ENCODE assay signal across 7 cellular contexts in the genomic region with DNA sequence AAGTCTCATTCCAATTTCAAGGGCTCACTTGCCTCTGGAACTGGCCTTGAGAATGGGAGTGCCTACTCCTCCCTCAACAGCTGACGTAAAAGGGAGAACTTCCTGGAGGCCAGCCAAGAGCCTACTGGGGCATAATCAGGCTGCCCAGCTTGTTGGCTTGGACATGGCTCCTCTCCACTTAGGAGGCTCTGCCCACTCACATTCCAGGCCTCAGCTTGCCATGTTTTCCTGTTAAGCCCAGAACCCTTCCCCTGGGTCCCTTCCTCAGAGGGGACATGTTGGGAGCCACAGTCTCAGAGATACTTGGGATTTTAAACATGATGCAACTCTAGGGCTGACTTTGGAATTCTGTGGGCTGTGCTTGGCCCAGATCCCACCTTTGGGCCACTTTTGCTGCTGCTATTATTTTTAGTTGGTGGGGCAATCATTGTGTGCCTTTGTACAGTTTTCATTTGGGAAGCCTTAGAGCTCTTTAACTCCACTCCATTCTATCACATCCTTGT. TPM values are rescaled to one million over a fixed set of nuclear protein-coding genes. Genes with fewer than 3 reads are reported as not detected.
DNase-seq lines count a peak whose midpoint lies in the region; ATAC-seq, FAIRE-seq and TF ChIP-seq lines count a peak whose summit lies in the region.

No MANE protein-coding gene starts in this region.

- TF ChIP-seq CTCF in brain (conservative IDR thresholded peaks at IDR 0.05): no peak
- no peak for TF ChIP-seq CTCF in keratinocyte (optimal IDR thresholded peaks at IDR 0.05 in 1 of 3, IDR thresholded peaks at IDR 0.05 in 1 of 3, conservative IDR thresholded peaks at IDR 0.05 in 1 of 3; ENCODE audit: extremely low read depth in 1 of 3, insufficient read depth in 2 of 3, low read length in 3 of 3)
- TF ChIP-seq CTCF in transverse colon (IDR thresholded peaks at IDR 0.05): no peak

- no peak overlapping the region for H2AFZ ChIP-seq in keratinocyte (ENCODE audit: control insufficient read depth, low read length)

- H3K36me3 Mint-ChIP-seq in brain: no peaks in the 10 kb centered on the region

- no peak for TF ChIP-seq EP300 in transverse colon (IDR thresholded peaks at IDR 0.05; ENCODE audit: low read depth)

- no peak for FAIRE-seq in keratinocyte (lab: Jason Lieb, UNC)

- no peaks in the 10 kb centered on the region for H3K27me3 ChIP-seq in keratinocyte (ENCODE audit: control insufficient read depth, extremely low read depth, insufficient read depth, low read length)
- no peaks in the 10 kb centered on the region for H3K27me3 ChIP-seq in transverse colon

- in situ Hi-C loops in transverse colon (cut with MboI; ENCODE audit: low pct_ligation_motif_present in 1 of 4, low pct_unique_long_range_greater_than_20kb in 1 of 4, low sequenced_read_pairs in 3 of 4): no loop called here

- H3K4me3 Mint-ChIP-seq in brain: peak overlapping the region in 4 of 5 experiments; percentile 10 to 62 (median 19)

- no peak for ATAC-seq in HG02884 (IDR thresholded peaks at IDR 0.05; ENCODE audit: unreplicated experiment)

- dilution Hi-C loops in keratinocyte (cut with MboI; ENCODE audit: extremely low pct_ligation_motif_present, low sequenced_read_pairs): no loop called here

- peaks cover 64% of the 10 kb centered on the region for H3K4me1 Mint-ChIP-seq in brain

- H3K4me3 ChIP-seq in keratinocyte (ENCODE audit: control insufficient read depth in 2 of 3, extremely low read depth in 1 of 3, insufficient read depth in 2 of 3, low read depth in 1 of 3, low read length in 3 of 3) (no peak overlapping the region), transverse colon (no peak overlapping the region)

- DNase-seq in LHCN-M2 (ENCODE audit: low read depth) (peak; percentile 76), keratinocyte (ENCODE audit: low read depth, low spot score) (peak; percentile 46), transverse colon (peak; percentile 91), GDM1 (lab: John Stamatoyannopoulos, UW) (no peak), NCI-H1694 treated with DMSO at 0.1 percent for 48 hours (lab: John Stamatoyannopoulos, UW) (no peak)

- H3K4me2 ChIP-seq in keratinocyte (ENCODE audit: control insufficient read depth, extremely low read depth, insufficient read depth, low read depth, low read length): peak overlapping the region; percentile 24

- no peaks in the 10 kb centered on the region for H3K9me1 ChIP-seq in keratinocyte (ENCODE audit: control insufficient read depth, extremely low read depth, insufficient read depth, low read length)

- H4K20me1 ChIP-seq in keratinocyte (ENCODE audit: control insufficient read depth, extremely low read depth, insufficient read depth, low read length): no peaks in the 10 kb centered on the region

- 19% methylated on average over 1 of the region's 1 CpG; no CpG with 5 or more reads in 1 of the 2 donors for WGBS in transverse colon (ENCODE audit: low coverage in 1 of 2), 2 donors

- peak overlapping the region in 3 of 5 experiments; percentile 52 to 82 (median 71) for H3K27ac Mint-ChIP-seq in brain

- H3K9ac ChIP-seq in keratinocyte (ENCODE audit: control insufficient read depth, extremely low read depth, insufficient read depth, low read length): no peak overlapping the region

- peaks cover 0 to 2% (median 0%) of the 10 kb centered on the region in 5 experiments for H3K9me3 Mint-ChIP-seq in brain

- no peak for TF ChIP-seq POLR2A in transverse colon (IDR thresholded peaks at IDR 0.05)

- H3K79me2 ChIP-seq in keratinocyte (ENCODE audit: control insufficient read depth, insufficient read depth, low read length): no peaks in the 10 kb centered on the region

- H3K36me3 ChIP-seq in keratinocyte (ENCODE audit: control insufficient read depth in 2 of 2, extremely low read depth in 1 of 2, insufficient read depth in 2 of 2, low read length in 2 of 2) (no peaks in the 10 kb centered on the region), transverse colon (no peaks in the 10 kb centered on the region)

- H3K4me1 ChIP-seq in keratinocyte (ENCODE audit: control insufficient read depth, extremely low read depth, insufficient read depth, low read length): peaks cover 34% of the 10 kb centered on the region
- peaks cover 8 to 27% (median 16%) of the 10 kb centered on the region in 4 donors for H3K4me1 ChIP-seq in transverse colon

- H3K9me3 ChIP-seq in keratinocyte (ENCODE audit: control insufficient read depth, low read depth, low read length) (no peaks in the 10 kb centered on the region), transverse colon (no peaks in the 10 kb centered on the region)

- no peak overlapping the region for H3K27ac ChIP-seq in keratinocyte (ENCODE audit: control insufficient read depth, insufficient read depth, low read length)
- H3K27ac ChIP-seq in transverse colon: peak overlapping the region; percentile 59 to 80 (median 72)

- intact Hi-C loops in transverse colon (cut with DNase I; ENCODE audit: low total_unique reads): no loop called here

- H3K27me3 Mint-ChIP-seq in brain: peaks cover 41% of the 10 kb centered on the region

RNA-seq across cellular contexts. Expression of gene ADTRP, which starts 31.5 kb away (rescaled TPM):
- total RNA-seq in LHCN-M2 (2014; rRNA removed): 0.64 and 2.2 TPM in 2 replicates
- polyA plus RNA-seq in LHCN-M2 (2012): 1.9 TPM
- 0.37 TPM for polyA plus RNA-seq in brain (ENCODE audit: insufficient read depth, low read depth, low replicate concordance)
- 12.7 to 43.5 TPM (median 16.7 TPM) in 3 replicates for polyA plus RNA-seq in keratinocyte
- polyA plus RNA-seq in keratinocyte (2011; ENCODE audit: low read depth): 38.0 TPM
- 16.9 and 33.9 TPM in 2 replicates for polyA plus RNA-seq in keratinocyte (2011; cell fraction: cytosol; rRNA removed)
- polyA plus RNA-seq in keratinocyte (2011; cell fraction: nucleus; rRNA removed): 45.0 and 46.5 TPM in 2 replicates
- 6.5 and 42.5 TPM in 2 replicates for polyA plus RNA-seq in keratinocyte (2012; ENCODE audit: low replicate concordance)
- polyA minus RNA-seq in keratinocyte: 5.6 to 46.4 TPM (median 21.4 TPM) in 3 replicates
- polyA minus RNA-seq in keratinocyte (2011; cell fraction: cytosol; rRNA and poly(A)+ RNA removed): 15.2 TPM
- 12.8 and 24.5 TPM in 2 replicates for polyA minus RNA-seq in keratinocyte (2011; cell fraction: nucleus; rRNA and poly(A)+ RNA removed)
- total RNA-seq in transverse colon: 100 to 1,000 TPM; 119 to 199 (median 181) TPM

Comparison
In these comparisons a context has a peak if more than half of its experiments do, and no peak if none do; other contexts are left out.
1. DNase-seq: peak in LHCN-M2 (single experiment), keratinocyte (single experiment) and transverse colon (single experiment); none in GDM1 (single experiment) and NCI-H1694 treated with DMSO at 0.1 percent for 48 hours (single experiment).
2. RNA of gene ADTRP, which starts 31.5 kb away (total RNA-seq): 119 to 199 TPM in transverse colon; 0.64 to 2.2 TPM in LHCN-M2; every median in the first group is over 10 times any median in the second.